ENCODE assay signal across 37 cellular contexts in the genomic region with DNA sequence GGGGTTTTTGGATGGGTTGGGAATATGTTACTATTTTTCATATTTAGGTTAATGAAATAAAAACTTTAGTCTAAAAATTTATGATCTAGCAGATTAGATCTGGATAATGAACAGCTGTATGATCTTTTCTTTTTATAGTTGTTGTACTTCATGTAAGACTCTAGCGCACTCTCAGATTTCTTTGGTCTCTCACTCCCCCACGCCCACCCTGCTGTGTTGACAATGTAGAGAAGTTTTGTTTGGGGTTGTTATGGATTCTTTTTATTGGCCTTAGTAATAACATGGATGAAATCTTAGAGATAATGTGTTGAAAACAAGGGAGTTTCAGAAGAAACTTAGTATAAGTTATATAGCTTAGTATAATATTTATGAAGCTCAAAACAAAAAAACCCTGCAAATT. TPM values are rescaled to one million over a fixed set of nuclear protein-coding genes. Genes with fewer than 3 reads are reported as not detected.
"Had no signal": no experiment of that assay in that cellular context is flagged by ENCODE, and none has a peak within 500 bp of the region (broad histone marks: within the 10 kb centered on the region; RNA-seq: fewer than 3 reads in every experiment).

No MANE protein-coding gene starts in this region.

- DNase-seq: activated B cell treated with CpG ODN at 0.5 μM for 24 hours; activated CD4-positive, alpha-beta memory T cell treated with anti-CD3 and anti-CD28 coated beads for 36 hours; activated CD4-positive, alpha-beta T cell treated with anti-CD3 and anti-CD28 coated beads for 4 hours; activated CD4-positive, alpha-beta T cell treated with anti-CD3 and anti-CD28 coated beads, Interleukin-2, amount 10 ng/mL, durations not matched to agents 24 days and 14 days; activated CD4-positive, alpha-beta T cell treated with anti-CD3 and anti-CD28 coated beads, Interleukin-2, amount 50 U/mL, for 1 hour; activated CD4-positive, alpha-beta T cell treated with anti-CD3 and anti-CD28 coated beads, Interleukin-2, amount 50 U/mL, for 4 hours; activated CD4-positive, CD25-positive, alpha-beta regulatory T cell treated with anti-CD3 and anti-CD28 coated beads, Interleukin-2, amount 50 U/mL, for 72 hours; activated CD8-positive, alpha-beta memory T cell treated with anti-CD3 and anti-CD28 coated beads, Interleukin-2, amount 50 U/mL, for 4 hours; activated CD8-positive, alpha-beta T cell treated with anti-CD3 and anti-CD28 coated beads for 36 hours; activated effector memory CD4-positive, alpha-beta T cell treated with Interleukin-2 at 50 U/mL for 16 hours; activated gamma-delta T cell; activated naive CD4-positive, alpha-beta T cell treated with anti-CD3 and anti-CD28 coated beads, Interleukin-2, amount 10 ng/mL, durations not matched to agents 7 days and 5 days; activated naive CD4-positive, alpha-beta T cell treated with Interleukin-2 at 50 U/mL for 16 hours; activated naive CD8-positive, alpha-beta T cell treated with anti-CD3 and anti-CD28 coated beads, Interleukin-2, amount 10 ng/mL, durations not matched to agents 7 days and 5 days; activated naive CD8-positive, alpha-beta T cell treated with anti-CD3 and anti-CD28 coated beads, Interleukin-2, amount 50 U/mL, for 24 hours; activated T-cell treated with anti-CD3 and anti-CD28 coated beads for 4 hours; activated T-cell treated with anti-CD3 and anti-CD28 coated beads, Interleukin-2, amount 50 U/mL, for 1 hour; activated T-cell treated with anti-CD3 and anti-CD28 coated beads, Interleukin-2, amount 50 U/mL, for 48 hours; amygdala; anterior cingulate cortex; caudate nucleus; SW 1271; T-helper 1 cell; T-helper 2 cell; T-helper 9 cell had no signal

- ATAC-seq: activated CD8-positive, alpha-beta T cell treated with anti-CD3 and anti-CD28 coated beads for 36 hours; activated naive CD8-positive, alpha-beta T cell treated with anti-CD3 and anti-CD28 coated beads, Interleukin-2, amount 50 U/mL, for 24 hours had no signal

- H3K4me3 Mint-ChIP-seq: activated B cell treated with CpG ODN at 0.5 μM for 24 hours; activated CD4-positive, alpha-beta memory T cell treated with anti-CD3 and anti-CD28 coated beads for 36 hours; activated CD4-positive, alpha-beta T cell treated with anti-CD3 and anti-CD28 coated beads, Interleukin-2, amount 10 ng/mL, durations not matched to agents 24 days and 14 days; activated CD8-positive, alpha-beta T cell treated with anti-CD3 and anti-CD28 coated beads for 36 hours; activated naive CD4-positive, alpha-beta T cell treated with anti-CD3 and anti-CD28 coated beads, Interleukin-2, amount 10 ng/mL, durations not matched to agents 7 days and 5 days; activated naive CD4-positive, alpha-beta T cell treated with anti-CD3 and anti-CD28 coated beads, Interleukin-2, amount 50 U/mL, for 24 hours; activated naive CD8-positive, alpha-beta T cell; activated naive CD8-positive, alpha-beta T cell treated with anti-CD3 and anti-CD28 coated beads, Interleukin-2, amount 10 ng/mL, durations not matched to agents 7 days and 5 days; activated naive CD8-positive, alpha-beta T cell treated with anti-CD3 and anti-CD28 coated beads, Interleukin-2, amount 50 U/mL, for 24 hours; brain; central memory CD8-positive, alpha-beta T cell; T-helper 1 cell treated with Interleukin-12 subunit alpha and Interleukin-12 subunit beta and Interleukin-4 antibody, amounts not matched to agents 30 μg/mL and 1 μg/mL, for 36 hours; T-helper 2 cell treated with Interferon-gamma antibody and Interleukin-4, amounts not matched to agents 5 μg/mL and 100 μg/mL, for 36 hours had no signal

- H3K9me3 Mint-ChIP-seq: activated B cell treated with CpG ODN at 0.5 μM for 24 hours; activated CD4-positive, alpha-beta memory T cell treated with anti-CD3 and anti-CD28 coated beads for 36 hours; activated CD4-positive, alpha-beta T cell treated with anti-CD3 and anti-CD28 coated beads, Interleukin-2, amount 10 ng/mL, durations not matched to agents 24 days and 14 days; activated CD8-positive, alpha-beta T cell treated with anti-CD3 and anti-CD28 coated beads for 36 hours; activated naive CD4-positive, alpha-beta T cell treated with anti-CD3 and anti-CD28 coated beads, Interleukin-2, amount 10 ng/mL, durations not matched to agents 7 days and 5 days; activated naive CD4-positive, alpha-beta T cell treated with anti-CD3 and anti-CD28 coated beads, Interleukin-2, amount 50 U/mL, for 24 hours; activated naive CD8-positive, alpha-beta T cell treated with anti-CD3 and anti-CD28 coated beads, Interleukin-2, amount 10 ng/mL, durations not matched to agents 7 days and 5 days; activated naive CD8-positive, alpha-beta T cell treated with anti-CD3 and anti-CD28 coated beads, Interleukin-2, amount 50 U/mL, for 24 hours; activated T-helper 2 cell treated with anti-CD3 and anti-CD28 coated beads, Interferon-gamma antibody, Interleukin-2, Interleukin-4, amounts not matched to agents 10 μg/mL and 5 μg/mL and 100 μg/mL, durations not matched to agents 14 hours and 24 hours and 36 hours; central memory CD8-positive, alpha-beta T cell; T-helper 1 cell treated with Interleukin-12 subunit alpha and Interleukin-12 subunit beta and Interleukin-4 antibody, amounts not matched to agents 30 μg/mL and 1 μg/mL, for 36 hours; T-helper 2 cell treated with Interferon-gamma antibody and Interleukin-4, amounts not matched to agents 5 μg/mL and 100 μg/mL, for 36 hours had no signal

- H3K27ac Mint-ChIP-seq: activated B cell treated with CpG ODN at 0.5 μM for 24 hours; activated CD4-positive, alpha-beta memory T cell treated with anti-CD3 and anti-CD28 coated beads for 36 hours; activated CD4-positive, alpha-beta T cell treated with anti-CD3 and anti-CD28 coated beads, Interleukin-2, amount 10 ng/mL, durations not matched to agents 24 days and 14 days; activated CD8-positive, alpha-beta T cell treated with anti-CD3 and anti-CD28 coated beads for 36 hours; activated naive CD4-positive, alpha-beta T cell treated with anti-CD3 and anti-CD28 coated beads, Interleukin-2, amount 10 ng/mL, durations not matched to agents 7 days and 5 days; activated naive CD4-positive, alpha-beta T cell treated with anti-CD3 and anti-CD28 coated beads, Interleukin-2, amount 50 U/mL, for 24 hours; activated naive CD8-positive, alpha-beta T cell; activated naive CD8-positive, alpha-beta T cell treated with anti-CD3 and anti-CD28 coated beads, Interleukin-2, amount 10 ng/mL, durations not matched to agents 7 days and 5 days; activated naive CD8-positive, alpha-beta T cell treated with anti-CD3 and anti-CD28 coated beads, Interleukin-2, amount 50 U/mL, for 24 hours; activated T-helper 2 cell treated with anti-CD3 and anti-CD28 coated beads, Interferon-gamma antibody, Interleukin-2, Interleukin-4, amounts not matched to agents 10 μg/mL and 5 μg/mL and 100 μg/mL, durations not matched to agents 14 hours and 24 hours and 36 hours; brain; T-helper 1 cell treated with Interleukin-12 subunit alpha and Interleukin-12 subunit beta and Interleukin-4 antibody, amounts not matched to agents 30 μg/mL and 1 μg/mL, for 36 hours; T-helper 2 cell treated with Interferon-gamma antibody and Interleukin-4, amounts not matched to agents 5 μg/mL and 100 μg/mL, for 36 hours had no signal

- H3K36me3 Mint-ChIP-seq: activated CD4-positive, alpha-beta memory T cell treated with anti-CD3 and anti-CD28 coated beads for 36 hours; activated naive CD4-positive, alpha-beta T cell treated with anti-CD3 and anti-CD28 coated beads, Interleukin-2, amount 10 ng/mL, durations not matched to agents 7 days and 5 days; activated naive CD4-positive, alpha-beta T cell treated with anti-CD3 and anti-CD28 coated beads, Interleukin-2, amount 50 U/mL, for 24 hours; activated naive CD8-positive, alpha-beta T cell treated with anti-CD3 and anti-CD28 coated beads, Interleukin-2, amount 10 ng/mL, durations not matched to agents 7 days and 5 days; brain had no signal

- H3K4me1 Mint-ChIP-seq: activated B cell treated with CpG ODN at 0.5 μM for 24 hours; activated CD4-positive, alpha-beta T cell treated with anti-CD3 and anti-CD28 coated beads, Interleukin-2, amount 10 ng/mL, durations not matched to agents 24 days and 14 days; activated naive CD4-positive, alpha-beta T cell treated with anti-CD3 and anti-CD28 coated beads, Interleukin-2, amount 10 ng/mL, durations not matched to agents 7 days and 5 days; activated naive CD4-positive, alpha-beta T cell treated with anti-CD3 and anti-CD28 coated beads, Interleukin-2, amount 50 U/mL, for 24 hours; activated naive CD8-positive, alpha-beta T cell treated with anti-CD3 and anti-CD28 coated beads, Interleukin-2, amount 10 ng/mL, durations not matched to agents 7 days and 5 days; activated naive CD8-positive, alpha-beta T cell treated with anti-CD3 and anti-CD28 coated beads, Interleukin-2, amount 50 U/mL, for 24 hours; brain; central memory CD8-positive, alpha-beta T cell had no signal

- H3K27me3 Mint-ChIP-seq: activated CD8-positive, alpha-beta T cell treated with anti-CD3 and anti-CD28 coated beads for 36 hours had no signal

- H3K4me3 ChIP-seq: ascending aorta, cardiac muscle cell had no signal

- FAIRE-seq: bronchial epithelial cell, TTC549 had no signal

RNA-seq across cellular contexts. Expression of a gene that starts 5.5 kb away (rescaled TPM):
- total RNA-seq: activated B cell treated with CpG ODN at 0.5 μM for 24 hours; activated CD4-positive, alpha-beta memory T cell treated with anti-CD3 and anti-CD28 coated beads for 36 hours; activated CD4-positive, alpha-beta T cell treated with anti-CD3 and anti-CD28 coated beads, Interleukin-2, amount 10 ng/mL, durations not matched to agents 24 days and 14 days; activated CD8-positive, alpha-beta memory T cell treated with anti-CD3 and anti-CD28 coated beads for 36 hours; activated CD8-positive, alpha-beta T cell treated with anti-CD3 and anti-CD28 coated beads for 36 hours; activated naive CD8-positive, alpha-beta T cell treated with anti-CD3 and anti-CD28 coated beads, Interleukin-2, amount 10 ng/mL, durations not matched to agents 7 days and 5 days; activated T-helper 2 cell treated with anti-CD3 and anti-CD28 coated beads, Interferon-gamma antibody, Interleukin-2, Interleukin-4, amounts not matched to agents 10 μg/mL and 5 μg/mL and 100 μg/mL, durations not matched to agents 14 hours and 24 hours and 36 hours; ascending aorta; bronchial epithelial cell; cardiac muscle cell had no signal

RNA-seq across cellular contexts. Expression of a gene that starts 17.3 kb away (rescaled TPM):
- total RNA-seq: activated B cell treated with CpG ODN at 0.5 μM for 24 hours; activated CD4-positive, alpha-beta memory T cell treated with anti-CD3 and anti-CD28 coated beads for 36 hours; activated CD4-positive, alpha-beta T cell treated with anti-CD3 and anti-CD28 coated beads, Interleukin-2, amount 10 ng/mL, durations not matched to agents 24 days and 14 days; activated CD8-positive, alpha-beta memory T cell treated with anti-CD3 and anti-CD28 coated beads for 36 hours; activated CD8-positive, alpha-beta T cell treated with anti-CD3 and anti-CD28 coated beads for 36 hours; activated naive CD8-positive, alpha-beta T cell treated with anti-CD3 and anti-CD28 coated beads, Interleukin-2, amount 10 ng/mL, durations not matched to agents 7 days and 5 days; activated T-helper 2 cell treated with anti-CD3 and anti-CD28 coated beads, Interferon-gamma antibody, Interleukin-2, Interleukin-4, amounts not matched to agents 10 μg/mL and 5 μg/mL and 100 μg/mL, durations not matched to agents 14 hours and 24 hours and 36 hours; ascending aorta; bronchial epithelial cell; cardiac muscle cell had no signal
